Comparison of ENCODE assay signal across 8 cellular contexts in the genomic region with DNA sequence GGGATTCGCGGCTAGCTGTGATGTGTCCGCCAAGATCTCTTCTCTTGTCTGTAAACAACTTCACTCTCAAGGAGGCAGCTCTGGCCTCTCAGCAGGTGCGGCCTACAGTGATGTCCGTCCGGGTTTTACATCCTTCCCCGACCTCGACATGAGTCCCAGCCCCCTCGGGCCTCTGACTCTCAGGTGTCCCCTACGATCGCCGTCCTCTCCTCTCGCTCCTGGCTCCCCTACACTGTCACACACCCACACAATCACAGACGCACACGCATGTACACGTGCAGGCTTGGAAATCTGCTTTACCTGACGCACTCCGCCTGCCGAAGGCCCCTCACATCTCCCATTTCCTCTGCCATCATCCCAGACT. TPM values are rescaled to one million over a fixed set of nuclear protein-coding genes. Genes with fewer than 3 reads are reported as not detected.
DNase-seq lines count a peak whose midpoint lies in the region; ATAC-seq, FAIRE-seq and TF ChIP-seq lines count a peak whose summit lies in the region.

No MANE protein-coding gene starts in this region.

- CTCF ChIA-PET in H1 (lab: Charles Lee; ENCODE audit: partially characterized antibody): interaction anchor here (0.6 to 1.3 kb wide), 4 partner anchors 9 to 48 kb away, joined by 3 to 5 read pairs (median 3); no protein-coding TSS in a partner anchor

- H3K4me3 Mint-ChIP-seq in nephron: peak overlapping the region; percentile 87 to 92 (median 87)

- peak overlapping the region; percentile 28; the same call in 1 of the 2 replicates for H2AK5ac ChIP-seq in H1 (ENCODE audit: low read depth, low read length)

- peak overlapping the region; percentile 6 for H4K5ac ChIP-seq in H1 (ENCODE audit: insufficient read length, low read depth, low read length)

- no peaks in the 10 kb centered on the region for H3K79me2 ChIP-seq in H1 (ENCODE audit: control insufficient read depth in 1 of 2, insufficient read depth in 2 of 2, low read length in 2 of 2)

- peak in 1 of 2 experiments; percentile 19; a peak in 1 of 3 replicates for TF ChIP-seq POLR2A in H1 (IDR thresholded peaks at IDR 0.05; ENCODE audit: control extremely low read depth in 1 of 2, low read depth in 2 of 2, low read length in 2 of 2)

- FAIRE-seq in H1 (lab: Jason Lieb, UNC): no peak

- peak overlapping the region; percentile 6 to 83 (median 47) for H3K27ac Mint-ChIP-seq in nephron

- peak overlapping the region; percentile 11 for H3K56ac ChIP-seq in H1 (replicated peaks; ENCODE audit: insufficient read length, low read depth, low read length)

- no peaks in the 10 kb centered on the region for H4K20me1 ChIP-seq in H1 (replicated peaks in 1 of 2; ENCODE audit: control insufficient read depth in 1 of 2, insufficient read depth in 2 of 2, low read length in 2 of 2)

- peak; percentile 51 for DNase-seq in NCI-H69 (lab: John Stamatoyannopoulos, UW)
- DNase-seq in H1 (ENCODE audit: low read depth in 1 of 2, low spot score in 2 of 2): no peak
- no peak for DNase-seq in activated gamma-delta T cell treated with Interleukin-2 at 50 U/mL for 16 hours
- DNase-seq in RPMI8226: no peak

- 0 out of 2 replicates have a peak overlapping the region, but pooled peaks have one; percentile 56 for H2BK20ac ChIP-seq in H1 (ENCODE audit: low read length)

- no peak overlapping the region for H3K23ac ChIP-seq in H1 (ENCODE audit: insufficient read length)

- no peaks in the 10 kb centered on the region for H3K9me3 Mint-ChIP-seq in nephron

- peaks cover 0 to 5% (median 4%) of the 10 kb centered on the region in 4 experiments; a peak in 1 of 7 replicates for H3K27me3 ChIP-seq in H1 (replicated peaks in 1 of 4; ENCODE audit: control insufficient read depth in 3 of 4, extremely low read depth in 1 of 4, insufficient read depth in 3 of 4, low read length in 3 of 4)

- peak overlapping the region; percentile 11 for H4K91ac ChIP-seq in H1 (replicated peaks; ENCODE audit: insufficient read length, low read length)

- H3K4me1 ChIP-seq in H1 (replicated peaks in 1 of 4; ENCODE audit: control insufficient read depth in 3 of 4, insufficient read depth in 4 of 4, low read length in 3 of 4): peaks cover 0 to 7% (median 4%) of the 10 kb centered on the region in 4 experiments; a peak in 5 of 7 replicates

- no peak overlapping the region for H3K14ac ChIP-seq in H1 (ENCODE audit: insufficient read length)

- H2BK120ac ChIP-seq in H1 (replicated peaks; ENCODE audit: low read depth, low read length): no peak overlapping the region

- POLR2A ChIA-PET in H1 (lab: Charles Lee; ENCODE audit: partially characterized antibody): interaction anchor here (1.0 to 1.8 kb wide), 4 partner anchors 16 to 28 kb away, joined by 3 to 7 read pairs (median 4); a partner anchor contains a TSS

- no peak overlapping the region for H3K18ac ChIP-seq in H1 (ENCODE audit: extremely low read depth, low read length)

- peak overlapping the region; percentile 54; the same call in 1 of the 2 replicates for H3K4me3 ChIP-seq in GM08714 (ENCODE audit: low read length)
- H3K4me3 ChIP-seq in H1 (ENCODE audit: extremely low read depth in 1 of 4, insufficient read depth in 2 of 4, low read depth in 3 of 4, low read length in 4 of 4): peak overlapping the region; percentile 60 to 78 (median 70)

- H2AFZ ChIP-seq in H1 (ENCODE audit: low read length): peak overlapping the region; percentile 79

- WGBS in H1 (ENCODE audit: extremely low coverage in 1 of 2, insufficient coverage in 1 of 2, insufficient read length in 1 of 2, insufficient replicate concordance in 2 of 2, low coverage in 1 of 2, low lambda C conversion rate in 2 of 2, missing lambda C conversion rate in 1 of 2), 2 experiments: 18% methylated on average over 19 of the region's 19 CpGs; no CpG with 5 or more reads in 1 of the 2 experiments

- peaks cover 10% of the 10 kb centered on the region for H3K4me1 Mint-ChIP-seq in nephron

- no peaks in the 10 kb centered on the region for H3K36me3 Mint-ChIP-seq in nephron (ENCODE audit: low read depth)

- H3K27me3 Mint-ChIP-seq in nephron (ENCODE audit: low read depth): peaks cover 15% of the 10 kb centered on the region

- H4K8ac ChIP-seq in H1 (ENCODE audit: extremely low read depth, insufficient read depth, low read length): peak overlapping the region; percentile 93; the same call in 1 of the 2 replicates

- H3K4ac ChIP-seq in H1 (replicated peaks; ENCODE audit: insufficient read length, low read depth, low read length): no peak overlapping the region

- H3K27ac ChIP-seq in H1 (ENCODE audit: low read depth, low read length): peak overlapping the region; percentile 87

- ATAC-seq in HG03280 (IDR thresholded peaks at IDR 0.05; ENCODE audit: unreplicated experiment): no peak
- ATAC-seq in HG02938 (IDR thresholded peaks at IDR 0.05; ENCODE audit: unreplicated experiment): no peak

- H3K9ac ChIP-seq in H1 (replicated peaks in 1 of 4; ENCODE audit: extremely low read depth in 1 of 4, low read depth in 3 of 4, low read length in 3 of 4): peak overlapping the region in 3 of 4 experiments; percentile 76 to 84 (median 79); a peak in 6 of 7 replicates

- H3K79me1 ChIP-seq in H1 (ENCODE audit: low read depth, low read length): no peaks in the 10 kb centered on the region

- peak overlapping the region; percentile 80; the same call in 1 of the 2 replicates for H2BK5ac ChIP-seq in H1 (ENCODE audit: low read depth, low read length)

- H3K9me3 ChIP-seq in H1 (ENCODE audit: insufficient read depth in 2 of 2, low read depth in 1 of 2, low read length in 1 of 2): no peaks in the 10 kb centered on the region

- TF ChIP-seq CTCF in H1 (IDR thresholded peaks at IDR 0.05; ENCODE audit: control extremely low read depth in 1 of 3, insufficient read depth in 1 of 3, low read depth in 1 of 3, low read length in 3 of 3) (no peak), nephron (IDR thresholded peaks at IDR 0.05; ENCODE audit: unreplicated experiment in 3 of 3) (no peak)

- TF ChIP-seq RAD21 in H1 (IDR thresholded peaks at IDR 0.05 in 1 of 2, conservative IDR thresholded peaks at IDR 0.05 in 1 of 2; ENCODE audit: low read depth in 2 of 2, low read length in 2 of 2): no peak

- 0 out of 2 replicates have a peak overlapping the region, but pooled peaks have one; percentile 86 for H2BK12ac ChIP-seq in H1 (ENCODE audit: low read depth, low read length)

- H3K4me2 ChIP-seq in H1 (ENCODE audit: insufficient read depth in 1 of 2, low read depth in 2 of 2, low read length in 2 of 2): peak overlapping the region; percentile 87 to 89

- no peaks in the 10 kb centered on the region for H3K36me3 ChIP-seq in H1 (ENCODE audit: control insufficient read depth in 2 of 4, insufficient read depth in 4 of 4, low read length in 3 of 4)

- TF ChIP-seq EP300 in H1 (IDR thresholded peaks at IDR 0.05; ENCODE audit: borderline replicate concordance in 1 of 2, low read depth in 2 of 2, low read length in 2 of 2): no peak

- H2BK15ac ChIP-seq in H1 (ENCODE audit: low read length): peak overlapping the region; percentile 85; the same call in 1 of the 2 replicates

- peaks cover 11% of the 10 kb centered on the region for H3K23me2 ChIP-seq in H1 (ENCODE audit: low read depth, low read length)

TF ChIP-seq in H1, 55 proteins besides CTCF, POLR2A, EP300 and RAD21:
- TF ChIP-seq TAF1 (IDR thresholded peaks at IDR 0.05; ENCODE audit: low read depth, low read length) (peak; percentile 13; the same call in 1 of the 2 replicates), CHD2 (IDR thresholded peaks at IDR 0.05; ENCODE audit: low read length) (no peak), KDM4A (IDR thresholded peaks at IDR 0.05; ENCODE audit: low read depth, low read length, severe bottlenecking) (peak; percentile 18), RFX5 (IDR thresholded peaks at IDR 0.05; ENCODE audit: borderline replicate concordance, low read depth, low read length) (no peak), RBBP5 (IDR thresholded peaks at IDR 0.05; ENCODE audit: borderline replicate concordance, low read depth, low read length) (0 out of 2 replicates have a peak, but pooled peaks have one; percentile 13), NANOG (IDR thresholded peaks at IDR 0.05; ENCODE audit: insufficient read depth, low read depth, low read length, poor library complexity, severe bottlenecking) (no peak), HDAC2 (IDR thresholded peaks at IDR 0.05; ENCODE audit: borderline replicate concordance in 1 of 2, low read depth in 2 of 2, low read length in 2 of 2) (0 out of 4 replicates have a peak, but pooled peaks of 1 of the 2 experiments have one; percentile 15), SAP30 (IDR thresholded peaks at IDR 0.05; ENCODE audit: insufficient read depth, insufficient replicate concordance, low read length) (peak; percentile 81), JUND (IDR thresholded peaks at IDR 0.05; ENCODE audit: low read length) (no peak), BACH1 (IDR thresholded peaks at IDR 0.05; ENCODE audit: low read length) (0 out of 2 replicates have a peak, but pooled peaks have one; percentile 6)

RNA-seq across cellular contexts. Expression of a gene that starts 0.8 kb away (rescaled TPM):
- 0.36 TPM in 1 of 2 replicates, not detected in the other for total RNA-seq in H1 (2021; fragmentation: NEBNext Ultra II Directional; extraction: Animal tissue kit (Norgen Biotek cat#: 25700))
- polyA plus RNA-seq in H1 (2011; rRNA removed): 0.08 and 0.24 TPM in 2 replicates
- 0.39 TPM for polyA plus RNA-seq in H1 (2011; cell fraction: cytosol; rRNA removed)
- 0.23 TPM for polyA plus RNA-seq in H1 (2011; cell fraction: nucleus; rRNA removed)
- 0.37 to 0.63 TPM (median 0.46 TPM) in 4 replicates for polyA plus RNA-seq in H1 (2012, experiment 1 of 2)
- 0.33 TPM for polyA plus RNA-seq in H1 (2012, experiment 2 of 2)
- 0.34 TPM for polyA plus RNA-seq in H1 (2013, experiment 1 of 2)
- polyA plus RNA-seq in H1 (2013, experiment 2 of 2): 0.42 TPM
- polyA minus RNA-seq in H1 (2011; rRNA and poly(A)+ RNA removed): 0.17 TPM in 1 of 2 replicates, not detected in the other
- polyA minus RNA-seq in H1 (2011; cell fraction: cytosol; rRNA and poly(A)+ RNA removed): not detected
- 0.30 TPM for polyA minus RNA-seq in H1 (2011; cell fraction: nucleus; rRNA and poly(A)+ RNA removed)

RNA-seq across cellular contexts. Expression of a gene that starts 16.8 kb away (rescaled TPM):
- 23.7 and 30.9 TPM in 2 replicates for total RNA-seq in H1 (2021; fragmentation: NEBNext Ultra II Directional; extraction: Animal tissue kit (Norgen Biotek cat#: 25700))
- polyA plus RNA-seq in H1 (2011; rRNA removed): 15.6 and 21.8 TPM in 2 replicates
- 17.7 TPM for polyA plus RNA-seq in H1 (2011; cell fraction: cytosol; rRNA removed)
- polyA plus RNA-seq in H1 (2011; cell fraction: nucleus; rRNA removed): 45.7 TPM
- polyA plus RNA-seq in H1 (2012, experiment 1 of 2): 18.7 to 35.5 TPM (median 31.5 TPM) in 4 replicates
- polyA plus RNA-seq in H1 (2012, experiment 2 of 2): 20.3 TPM
- 29.6 TPM for polyA plus RNA-seq in H1 (2013, experiment 1 of 2)
- 31.0 TPM for polyA plus RNA-seq in H1 (2013, experiment 2 of 2)
- polyA minus RNA-seq in H1 (2011; rRNA and poly(A)+ RNA removed): 23.3 and 27.0 TPM in 2 replicates
- polyA minus RNA-seq in H1 (2011; cell fraction: cytosol; rRNA and poly(A)+ RNA removed): 21.7 TPM
- polyA minus RNA-seq in H1 (2011; cell fraction: nucleus; rRNA and poly(A)+ RNA removed): 33.3 TPM
